ENCODE assay signal across 1 cellular context in the genomic region with DNA sequence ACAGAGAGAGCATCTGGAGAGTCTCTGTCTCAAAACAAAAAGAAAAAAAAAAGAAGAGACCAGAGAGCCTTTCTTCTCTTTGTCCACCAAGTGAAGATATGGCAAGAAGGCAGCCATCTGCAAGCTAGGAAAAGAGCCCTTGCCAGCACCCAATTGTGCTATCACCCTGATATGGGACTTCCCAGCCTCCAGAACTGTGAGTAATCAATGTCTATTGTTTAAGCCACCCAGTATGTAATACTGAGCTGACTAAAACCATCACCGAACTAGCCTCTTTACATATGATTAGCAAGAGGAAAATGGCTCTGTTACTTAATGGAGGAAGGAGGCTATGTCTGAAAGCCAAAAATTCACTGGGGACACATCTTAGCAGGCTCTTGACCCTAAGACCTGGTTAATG.
A peak's percentile ranks its signal among the peaks of the same experiment; 100 is the strongest.
TF ChIP-seq lines count a peak whose summit lies in the region.

No MANE protein-coding gene starts in this region.

TF ChIP-seq in HepG2, 621 proteins besides CTCF, POLR2A, EP300 and RAD21:
- TF ChIP-seq ZNF564 (CRISPR knock-in tag; IDR thresholded peaks at IDR 0.05) = peak; percentile 84; the same call in 1 of the 2 replicates
